ENCODE assay signal across 8 cellular contexts in genomic region chr17:60079401-60079861, GRCh38. TPM values are rescaled to one million over a fixed set of nuclear protein-coding genes. Genes with fewer than 3 reads are reported as not detected.
DNase-seq lines count a peak whose midpoint lies in the region; TF ChIP-seq lines count a peak whose summit lies in the region.

No MANE protein-coding gene starts in this region.

- H3K4me1 Mint-ChIP-seq in activated T-cell treated with anti-CD3 and anti-CD28 coated beads, Interleukin-2, amount 50 U/mL, for 24 hours (ENCODE audit: low read depth), result peaks cover 24% of the 10 kb centered on the region

- H3K27ac ChIP-seq in SJCRH30 (no peak overlapping the region; the same call in 1 of the 2 replicates), epithelial cell of prostate (peak overlapping the region; percentile 94), neutrophil (no peak overlapping the region)

- H3K27me3 Mint-ChIP-seq in activated T-cell treated with anti-CD3 and anti-CD28 coated beads, Interleukin-2, amount 50 U/mL, for 24 hours, result no peaks in the 10 kb centered on the region

- peak overlapping the region; percentile 67 for H3K27ac Mint-ChIP-seq in activated T-cell treated with anti-CD3 and anti-CD28 coated beads, Interleukin-2, amount 50 U/mL, for 24 hours

- peak overlapping the region; percentile 93 for H3K4me3 ChIP-seq in SJCRH30
- peak overlapping the region; percentile 71 to 86 for H3K4me3 ChIP-seq in neutrophil (ENCODE audit: low read depth in 1 of 2, low read length in 1 of 2)

- H3K9me3 ChIP-seq in SJCRH30 (replicated peaks) (no peaks in the 10 kb centered on the region), neutrophil (no peaks in the 10 kb centered on the region)

- H3K36me3 ChIP-seq in SJCRH30 (peaks cover 5% of the 10 kb centered on the region; the same call in 1 of the 2 replicates), neutrophil (peaks cover 7% of the 10 kb centered on the region)

- no peaks in the 10 kb centered on the region for H3K9me3 Mint-ChIP-seq in activated T-cell treated with anti-CD3 and anti-CD28 coated beads, Interleukin-2, amount 50 U/mL, for 24 hours

- H3K4me3 Mint-ChIP-seq in activated T-cell treated with anti-CD3 and anti-CD28 coated beads, Interleukin-2, amount 50 U/mL, for 24 hours, result peak overlapping the region; percentile 88

- no peaks in the 10 kb centered on the region for H3K27me3 ChIP-seq in SJCRH30
- no peaks in the 10 kb centered on the region for H3K27me3 ChIP-seq in neutrophil

- peaks cover 35% of the 10 kb centered on the region for H3K36me3 Mint-ChIP-seq in activated T-cell treated with anti-CD3 and anti-CD28 coated beads, Interleukin-2, amount 50 U/mL, for 24 hours (ENCODE audit: low read depth)

- no peak for TF ChIP-seq CTCF in neutrophil (IDR thresholded peaks at IDR 0.05)

- DNase-seq in activated T-cell treated with anti-CD3 and anti-CD28 coated beads, Interleukin-2, amount 50 U/mL, for 24 hours, result no peak
- no peak for DNase-seq in activated T-cell treated with anti-CD3 and anti-CD28 coated beads, Interleukin-2, amount 50 U/mL, for 1 hour
- DNase-seq in SJCRH30 (peak; percentile 11 to 52), epithelial cell of prostate (ENCODE audit: low read depth, low spot score) (no peak), cerebellar nuclear complex (lab: John Stamatoyannopoulos, UW) (no peak)
- DNase-seq in activated CD4-positive, CD25-positive, alpha-beta regulatory T cell treated with anti-CD3 and anti-CD28 coated beads, Interleukin-2, amount 50 U/mL, for 72 hours, result no peak
- DNase-seq in central memory CD4-positive, alpha-beta T cell, result no peak

- H3K4me1 ChIP-seq in SJCRH30, result peaks cover 8% of the 10 kb centered on the region; the same call in 1 of the 2 replicates
- peaks cover 18 to 19% of the 10 kb centered on the region in 2 experiments for H3K4me1 ChIP-seq in neutrophil (ENCODE audit: control insufficient read depth in 1 of 2, insufficient read depth in 1 of 2, low read depth in 1 of 2, low read length in 1 of 2)

RNA-seq across cellular contexts. Expression of gene HEATR6, which starts 0.7 kb away (rescaled TPM):
- 14.6 and 15.6 TPM in 2 replicates for total RNA-seq in SJCRH30 (2014; rRNA removed; shearing (Covaris generic))

Comparison
In these comparisons a context has a peak if more than half of its experiments do, and no peak if none do; other contexts are left out.
1. DNase-seq: peak in SJCRH30 (2 of 2); none in activated T-cell treated with anti-CD3 and anti-CD28 coated beads, Interleukin-2, amount 50 U/mL, for 24 hours (single experiment), activated T-cell treated with anti-CD3 and anti-CD28 coated beads, Interleukin-2, amount 50 U/mL, for 1 hour (single experiment), epithelial cell of prostate (single experiment), activated CD4-positive, CD25-positive, alpha-beta regulatory T cell treated with anti-CD3 and anti-CD28 coated beads, Interleukin-2, amount 50 U/mL, for 72 hours (single experiment), central memory CD4-positive, alpha-beta T cell (single experiment) and cerebellar nuclear complex (0 of 2).